In the genomic region with DNA sequence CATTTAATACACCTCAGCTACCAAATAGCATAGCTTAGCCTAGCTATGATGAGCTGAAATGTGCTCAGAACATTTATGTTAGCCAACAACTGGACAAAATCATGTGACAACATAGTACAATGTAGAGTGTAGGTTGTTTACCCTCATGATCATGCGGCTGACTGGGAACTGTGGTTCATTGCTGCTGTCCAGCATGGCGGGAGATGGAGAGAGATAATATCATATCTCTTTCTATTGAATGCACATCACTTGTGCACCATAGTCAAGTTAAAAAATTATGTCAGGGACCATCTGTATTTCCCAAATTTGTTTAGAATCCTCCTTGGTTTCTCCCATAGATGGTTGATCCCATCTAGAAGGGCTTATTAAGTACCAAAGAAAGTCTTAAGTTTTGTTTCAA, we compare ENCODE assay signal across 17 cellular contexts.
"Had no signal": no experiment of that assay in that cellular context is flagged by ENCODE, and none has a peak within 500 bp of the region (broad histone marks: within the 10 kb centered on the region; RNA-seq: fewer than 3 reads in every experiment).

No MANE protein-coding gene starts in this region.

- H3K9ac ChIP-seq: neural progenitor cell had no signal

- H3K36me3 ChIP-seq: ascending aorta, heart right ventricle, left ventricle myocardium inferior, neural progenitor cell had no signal

- ATAC-seq: activated T-cell treated with anti-CD3 and anti-CD28 coated beads, Interleukin-2, amount 50 U/mL, for 4 hours; naive thymus-derived CD4-positive, alpha-beta T cell; sciatic nerve; stimulated activated naive CD8-positive, alpha-beta T cell treated with anti-CD3 and anti-CD28 coated beads, Interleukin-15, amount 100 ng/mL, for 72 hours had no signal

- H2AFZ ChIP-seq: neural progenitor cell had no signal

- DNase-seq: activated CD4-positive, alpha-beta T cell treated with anti-CD3 and anti-CD28 coated beads, Interleukin-2, amount 50 U/mL, for 1 hour; activated CD8-positive, alpha-beta memory T cell treated with anti-CD3 and anti-CD28 coated beads, Interleukin-2, amount 50 U/mL, for 4 hours; activated naive CD4-positive, alpha-beta T cell treated with anti-CD3 and anti-CD28 coated beads, Interleukin-2, amount 10 ng/mL, durations not matched to agents 7 days and 5 days; activated T-cell treated with anti-CD3 and anti-CD28 coated beads, Interleukin-2, amount 50 U/mL, for 4 hours; cerebellar nuclear complex; cortex of kidney; kidney glomerular epithelial cell; naive thymus-derived CD4-positive, alpha-beta T cell; stimulated activated CD4-positive, alpha-beta T cell treated with anti-CD3 and anti-CD28 coated beads, Interleukin-4, amount 100 ng/mL, for 1 hour; stimulated activated naive CD8-positive, alpha-beta T cell treated with anti-CD3 and anti-CD28 coated beads, Interleukin-15, amount 100 ng/mL, for 72 hours; testis had no signal

- H3K27ac ChIP-seq: ascending aorta, heart right ventricle, left ventricle myocardium inferior, neural progenitor cell, testis had no signal

- H3K27me3 ChIP-seq: ascending aorta, heart right ventricle, neural progenitor cell, testis had no signal

- H3K4me1 ChIP-seq: testis had no signal

- H3K4me2 ChIP-seq: neural progenitor cell, smooth muscle cell had no signal

- H3K9me3 ChIP-seq: ascending aorta, heart right ventricle, left ventricle myocardium inferior, testis had no signal

- H3K4me3 ChIP-seq: ascending aorta, heart right ventricle, left ventricle myocardium inferior, neural progenitor cell, smooth muscle cell, testis had no signal
